ENCODE assay signal across 8 cellular contexts in the genomic region with DNA sequence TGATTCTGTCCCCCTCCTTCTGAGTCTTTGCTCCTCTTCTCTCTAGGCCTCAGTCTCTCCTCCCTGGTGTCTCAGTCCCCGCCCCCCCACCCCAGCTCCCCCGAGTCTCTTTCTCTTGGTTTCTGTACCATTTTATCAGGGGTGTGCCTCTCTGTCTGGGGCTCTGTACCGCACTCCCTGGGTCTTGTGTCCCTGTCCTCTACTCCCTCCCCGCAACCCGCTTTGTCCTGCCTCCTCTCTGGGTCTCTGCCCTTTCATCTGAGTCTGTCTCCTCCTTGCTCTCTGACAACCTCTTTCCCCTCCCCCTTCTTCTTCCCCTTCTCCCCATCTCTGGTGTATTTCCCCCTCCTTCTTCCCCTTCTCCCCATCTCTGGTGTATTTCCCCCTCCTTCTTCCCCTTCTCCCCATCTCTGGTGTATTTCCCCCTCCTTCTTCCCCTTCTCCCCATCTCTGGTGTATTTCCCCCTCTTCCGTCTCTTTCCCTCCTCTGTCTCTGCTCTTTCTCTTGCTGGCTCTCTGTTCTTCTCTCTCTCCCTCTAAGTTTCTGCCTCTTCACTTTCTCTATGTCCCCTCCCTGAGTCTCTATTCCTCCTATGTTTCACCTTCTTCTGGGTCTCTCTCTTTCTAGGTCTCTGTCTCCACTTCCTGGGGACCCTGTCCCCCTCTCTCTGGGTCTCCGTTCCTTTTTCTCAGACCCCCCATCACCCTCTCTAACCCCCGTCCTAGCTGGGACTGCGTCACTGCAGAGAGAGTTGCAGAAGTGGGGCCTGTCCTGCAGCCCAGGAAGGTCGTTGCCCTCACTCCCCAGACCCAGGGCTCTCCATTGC. TPM values are rescaled to one million over a fixed set of nuclear protein-coding genes. Genes with fewer than 3 reads are reported as not detected.
DNase-seq lines count a peak whose midpoint lies in the region; ATAC-seq, FAIRE-seq and TF ChIP-seq lines count a peak whose summit lies in the region.

No MANE protein-coding gene starts in this region.

- TF ChIP-seq EP300 in A549 (IDR thresholded peaks at IDR 0.05), result no peak

- no peaks in the 10 kb centered on the region for H3K9me3 Mint-ChIP-seq in activated T-helper 17 cell treated with anti-CD3 and anti-CD28 coated beads, Interleukin-2, amount 50 U/mL, for 72 hours
- H3K9me3 Mint-ChIP-seq in memory B cell, result peaks cover 4% of the 10 kb centered on the region

- peak overlapping the region; percentile 82 for H3K4me3 Mint-ChIP-seq in activated T-helper 17 cell treated with anti-CD3 and anti-CD28 coated beads, Interleukin-2, amount 50 U/mL, for 72 hours
- peak overlapping the region; percentile 75 for H3K4me3 Mint-ChIP-seq in memory B cell

- POLR2A ChIA-PET in A549 (lab: Yijun Ruan, JAX), result interaction anchor here (0.6 kb wide), 1 partner anchor 37 kb away, joined by 3 read pairs; no protein-coding TSS in a partner anchor

- peak overlapping the region; percentile 60 for H3K4me3 ChIP-seq in A549

- H3K27me3 Mint-ChIP-seq in activated T-helper 17 cell treated with anti-CD3 and anti-CD28 coated beads, Interleukin-2, amount 50 U/mL, for 72 hours, result peaks cover 47% of the 10 kb centered on the region
- H3K27me3 Mint-ChIP-seq in memory B cell, result peaks cover 10% of the 10 kb centered on the region

- H3K27ac ChIP-seq in A549, result peak overlapping the region; percentile 63 to 78

- FAIRE-seq in A549 (lab: Jason Lieb, UNC), result no peak

- no peak for TF ChIP-seq RAD21 in A549 (conservative IDR thresholded peaks at IDR 0.05 in 1 of 2, IDR thresholded peaks at IDR 0.05 in 1 of 2)

- CTCF ChIA-PET in A549 (lab: Yijun Ruan, JAX), result interaction anchor here (0.8 to 1.1 kb wide), 2 partner anchors 26 to 184 kb away, joined by 3 to 4 read pairs; no protein-coding TSS in a partner anchor

- peaks cover 34% of the 10 kb centered on the region for H3K4me1 ChIP-seq in A549

- TF ChIP-seq CTCF in A549 (IDR thresholded peaks at IDR 0.05) (no peak), GM13976 (IDR thresholded peaks at IDR 0.05; ENCODE audit: borderline replicate concordance, control extremely low read depth, extremely low read depth, insufficient read depth, missing control alignments) (no peak)

- DNase-seq in A549 (ENCODE audit: low read depth in 1 of 2, low spot score in 1 of 2) (no peak), GM13976 (ENCODE audit: low spot score) (peak; percentile 44), memory B cell (ENCODE audit: low spot score in 2 of 2) (peak in 1 of 2 donors; percentile 44), NCI-H345 treated with DMSO at 0.1 percent for 48 hours (lab: John Stamatoyannopoulos, UW; ENCODE audit: unreplicated experiment) (no peak), T1000 (lab: John Stamatoyannopoulos, UW) (no peak), hypothalamus (lab: John Stamatoyannopoulos, UW) (no peak)

- in situ Hi-C loops in GM13976 (cut with MboI; ENCODE audit: low sequenced_read_pairs, unreplicated experiment), result no loop called here

- H3K36me3 Mint-ChIP-seq in activated T-helper 17 cell treated with anti-CD3 and anti-CD28 coated beads, Interleukin-2, amount 50 U/mL, for 72 hours (ENCODE audit: low read depth), result peaks cover 52% of the 10 kb centered on the region
- peaks cover 18% of the 10 kb centered on the region for H3K36me3 Mint-ChIP-seq in memory B cell

- TF ChIP-seq POLR2A in A549 (IDR thresholded peaks at IDR 0.05; ENCODE audit: low read length), result no peak

- H3K9me3 ChIP-seq in A549, result 0 out of 3 replicates have a peak, but pooled peaks cover 3% of the 10 kb centered on the region

- WGBS in A549 (ENCODE audit: missing lambda C conversion rate), result 28% methylated on average over 10 of the region's 10 CpGs

- H3K4me2 ChIP-seq in A549, result peak overlapping the region; percentile 99

- H3K27ac Mint-ChIP-seq in activated T-helper 17 cell treated with anti-CD3 and anti-CD28 coated beads, Interleukin-2, amount 50 U/mL, for 72 hours, result peak overlapping the region; percentile 76
- peak overlapping the region; percentile 56 for H3K27ac Mint-ChIP-seq in memory B cell

- peaks cover 49% of the 10 kb centered on the region for H3K4me1 Mint-ChIP-seq in activated T-helper 17 cell treated with anti-CD3 and anti-CD28 coated beads, Interleukin-2, amount 50 U/mL, for 72 hours
- peaks cover 70% of the 10 kb centered on the region for H3K4me1 Mint-ChIP-seq in memory B cell

- no peak for ATAC-seq in A549
- no peak for ATAC-seq in activated T-helper 17 cell treated with anti-CD3 and anti-CD28 coated beads, Interleukin-2, amount 50 U/mL, for 72 hours (replicated peaks)
- no peak for ATAC-seq in memory B cell (ENCODE audit: low read depth)
- no peak for ATAC-seq in HG03135 (IDR thresholded peaks at IDR 0.05; ENCODE audit: unreplicated experiment)

TF ChIP-seq in A549, 52 proteins besides CTCF, POLR2A, EP300 and RAD21 (continues in another document):
- TF ChIP-seq RNF2 (IDR thresholded peaks at IDR 0.05; ENCODE audit: borderline replicate concordance, low read depth), result no peak
- no peak for TF ChIP-seq PHF8 (IDR thresholded peaks at IDR 0.05; ENCODE audit: borderline replicate concordance, low read depth)
- no peak for TF ChIP-seq RFX5 (IDR thresholded peaks at IDR 0.05)
- TF ChIP-seq KDM5A (IDR thresholded peaks at IDR 0.05), result no peak
- no peak for TF ChIP-seq BHLHE40 (IDR thresholded peaks at IDR 0.05; ENCODE audit: low read depth, low read length)
- TF ChIP-seq TP53 (CRISPR knock-in tag; IDR thresholded peaks at IDR 0.05), result no peak
- no peak for TF ChIP-seq PBX3 (IDR thresholded peaks at IDR 0.05)
- no peak for TF ChIP-seq REST (IDR thresholded peaks at IDR 0.05)

RNA-seq across cellular contexts. Expression of gene KCNC3, which starts 2.2 kb away (rescaled TPM):
- polyA plus RNA-seq in A549 (2011; rRNA removed), result 0.17 and 0.32 TPM in 2 replicates
- polyA plus RNA-seq in A549 (2012; cell fraction: cytosol; rRNA removed), result 0.30 and 0.41 TPM in 2 replicates
- polyA plus RNA-seq in A549 (2012; cell fraction: nucleus; rRNA removed), result 1.3 and 1.5 TPM in 2 replicates
- 1.0 to 1.7 TPM (median 1.4 TPM) in 3 replicates for polyA plus RNA-seq in A549 (2017; fragmentation: RNase III; extraction: RNeasy Plus Mini Kit Qiagen cat#74134 plus additional on column Dnase treatment)
- polyA minus RNA-seq in A549 (2011; rRNA and poly(A)+ RNA removed), result 0.54 and 0.83 TPM in 2 replicates
- 10 to 100 TPM; 12.8 to 18.8 TPM for total RNA-seq in activated T-helper 17 cell treated with anti-CD3 and anti-CD28 coated beads, Interleukin-2, amount 50 U/mL, for 72 hours

RNA-seq across cellular contexts. Expression of gene NAPSA, which starts 34.0 kb away (rescaled TPM):
- polyA plus RNA-seq in A549 (2011; rRNA removed) (1.3 and 1.7 TPM in 2 replicates), A549 (2017; fragmentation: RNase III; extraction: RNeasy Plus Mini Kit Qiagen cat#74134 plus additional on column Dnase treatment) (1.5 to 2.0 TPM (median 1.7 TPM) in 3 replicates)
- 1.3 and 1.4 TPM in 2 replicates for polyA plus RNA-seq in A549 (2012; cell fraction: cytosol; rRNA removed)
- polyA plus RNA-seq in A549 (2012; cell fraction: nucleus; rRNA removed), result 5.7 and 7.2 TPM in 2 replicates
- 1.2 and 1.8 TPM in 2 replicates for polyA minus RNA-seq in A549 (2011; rRNA and poly(A)+ RNA removed)
- total RNA-seq in activated T-helper 17 cell treated with anti-CD3 and anti-CD28 coated beads, Interleukin-2, amount 50 U/mL, for 72 hours, result 10 to 100 TPM; 54.6 to 86.0 TPM

RNA-seq across cellular contexts. Expression of gene NR1H2, which starts 44.9 kb away (rescaled TPM):
- polyA plus RNA-seq in A549 (2011; rRNA removed) (39.2 and 39.3 TPM in 2 replicates), A549 (2017; fragmentation: RNase III; extraction: RNeasy Plus Mini Kit Qiagen cat#74134 plus additional on column Dnase treatment) (52.5 to 69.7 TPM (median 67.0 TPM) in 3 replicates)
- polyA plus RNA-seq in A549 (2012; cell fraction: cytosol; rRNA removed), result 66.5 and 83.6 TPM in 2 replicates
- 131 and 169 TPM in 2 replicates for polyA plus RNA-seq in A549 (2012; cell fraction: nucleus; rRNA removed)
- polyA minus RNA-seq in A549 (2011; rRNA and poly(A)+ RNA removed), result 44.5 and 46.1 TPM in 2 replicates
- total RNA-seq in activated T-helper 17 cell treated with anti-CD3 and anti-CD28 coated beads, Interleukin-2, amount 50 U/mL, for 72 hours, result 10 to 100 TPM; 58.3 to 81.3 TPM

RNA-seq across cellular contexts. Expression of gene POLD1, which starts 52.7 kb away (rescaled TPM):
- polyA plus RNA-seq in A549 (2011; rRNA removed), result 24.2 and 26.1 TPM in 2 replicates
- 133 and 174 TPM in 2 replicates for polyA plus RNA-seq in A549 (2012; cell fraction: cytosol; rRNA removed)
- polyA plus RNA-seq in A549 (2012; cell fraction: nucleus; rRNA removed), result 513 and 742 TPM in 2 replicates
- 84.9 to 88.8 TPM (median 88.0 TPM) in 3 replicates for polyA plus RNA-seq in A549 (2017; fragmentation: RNase III; extraction: RNeasy Plus Mini Kit Qiagen cat#74134 plus additional on column Dnase treatment)
- polyA minus RNA-seq in A549 (2011; rRNA and poly(A)+ RNA removed), result 32.4 and 73.2 TPM in 2 replicates
- total RNA-seq in activated T-helper 17 cell treated with anti-CD3 and anti-CD28 coated beads, Interleukin-2, amount 50 U/mL, for 72 hours, result 100 to 1,000 TPM; 146 to 202 TPM
